In genomic region chr5:16550316-16550952, GRCh38 we compare ENCODE assay signal across 8 cellular contexts.
DNase-seq lines count a peak whose midpoint lies in the region; ATAC-seq and TF ChIP-seq lines count a peak whose summit lies in the region.

No MANE protein-coding gene starts in this region.

- DNase-seq in NOMO-1 treated with DMSO at 0.1 percent for 48 hours (lab: John Stamatoyannopoulos, UW; ENCODE audit: unreplicated experiment) (peak; percentile 78), astrocyte of the cerebellum (ENCODE audit: low read depth) (no peak), lung microvascular endothelial cell (ENCODE audit: low read depth in 2 of 2) (peak; percentile 66 to 71), NCI-H187 treated with DMSO at 0.1 percent for 48 hours (lab: John Stamatoyannopoulos, UW) (no peak), activated gamma-delta T cell treated with Interleukin-2 at 50 U/mL for 16 hours (no peak)

- H3F3A ChIP-seq in DOHH2 (ENCODE audit: control insufficient read depth, insufficient read depth), result no peaks in the 10 kb centered on the region

- no peaks in the 10 kb centered on the region for H3K9me2 ChIP-seq in DOHH2 (replicated peaks; ENCODE audit: control insufficient read depth, low read length)

- peak overlapping the region; percentile 47 for H3K4me2 ChIP-seq in DOHH2 (ENCODE audit: low read length)

- no peaks in the 10 kb centered on the region for H3K27me3 ChIP-seq in DOHH2 (ENCODE audit: control insufficient read depth, low read length)

- H3K9me3 ChIP-seq in DOHH2 (ENCODE audit: control insufficient read depth, insufficient read depth, low read length), result no peaks in the 10 kb centered on the region

- no peaks in the 10 kb centered on the region for H3K79me2 ChIP-seq in DOHH2 (ENCODE audit: control insufficient read depth, low read length)

- no peak overlapping the region for H3K27ac ChIP-seq in DOHH2 (ENCODE audit: low read depth, low read length)

- peak overlapping the region; percentile 54 for H3K4me3 ChIP-seq in DOHH2 (ENCODE audit: low read length)
- H3K4me3 ChIP-seq in astrocyte of the cerebellum (ENCODE audit: low read depth, low read length), result no peak overlapping the region

- H4K20me1 ChIP-seq in DOHH2 (ENCODE audit: control insufficient read depth, insufficient read depth, low read depth, low read length), result no peaks in the 10 kb centered on the region

- H3K4me1 ChIP-seq in DOHH2 (ENCODE audit: control insufficient read depth, low read length), result peaks cover 40% of the 10 kb centered on the region

- peak; percentile 80 for ATAC-seq in GM19351 (IDR thresholded peaks at IDR 0.05; ENCODE audit: unreplicated experiment)
- peak; percentile 70 for ATAC-seq in HG03342 (IDR thresholded peaks at IDR 0.05; ENCODE audit: unreplicated experiment)

- TF ChIP-seq CTCF in DOHH2 (IDR thresholded peaks at IDR 0.05; ENCODE audit: low read depth, low read length, poor library complexity, severe bottlenecking) (peak; percentile 95), astrocyte of the cerebellum (IDR thresholded peaks at IDR 0.05; ENCODE audit: low read depth, low read length, missing control alignments) (peak; percentile 65)

- no peaks in the 10 kb centered on the region for H3K36me3 ChIP-seq in DOHH2 (ENCODE audit: control insufficient read depth, low read length)

- in situ Hi-C loops in astrocyte of the cerebellum (cut with HindIII; ENCODE audit: low sequenced_read_pairs), result no loop called here

Comparison
In these comparisons a context has a peak if more than half of its experiments do, and no peak if none do; other contexts are left out.
1. DNase-seq: peak in NOMO-1 treated with DMSO at 0.1 percent for 48 hours (single experiment) and lung microvascular endothelial cell (2 of 2); none in astrocyte of the cerebellum (single experiment), NCI-H187 treated with DMSO at 0.1 percent for 48 hours (single experiment) and activated gamma-delta T cell treated with Interleukin-2 at 50 U/mL for 16 hours (single experiment).